ENCODE assay signal across 1 cellular context in genomic region chr3:14775574-14775973, GRCh38.
TF ChIP-seq lines count a peak whose summit lies in the region.

No MANE protein-coding gene starts in this region.

TF ChIP-seq in K562, 482 proteins besides CTCF, POLR2A, EP300 and RAD21:
- TF ChIP-seq NONO (IDR thresholded peaks at IDR 0.05; ENCODE audit: low read depth in 2 of 2, low read length in 1 of 2) (no peak), ZNF318 (IDR thresholded peaks at IDR 0.05; ENCODE audit: borderline replicate concordance in 1 of 2, low read depth in 1 of 2) (no peak), MCM7 (IDR thresholded peaks at IDR 0.05) (no peak), RFX1 (IDR thresholded peaks at IDR 0.05) (peak; percentile 50)
